Comparison of ENCODE assay signal across 19 cellular contexts in the genomic region with DNA sequence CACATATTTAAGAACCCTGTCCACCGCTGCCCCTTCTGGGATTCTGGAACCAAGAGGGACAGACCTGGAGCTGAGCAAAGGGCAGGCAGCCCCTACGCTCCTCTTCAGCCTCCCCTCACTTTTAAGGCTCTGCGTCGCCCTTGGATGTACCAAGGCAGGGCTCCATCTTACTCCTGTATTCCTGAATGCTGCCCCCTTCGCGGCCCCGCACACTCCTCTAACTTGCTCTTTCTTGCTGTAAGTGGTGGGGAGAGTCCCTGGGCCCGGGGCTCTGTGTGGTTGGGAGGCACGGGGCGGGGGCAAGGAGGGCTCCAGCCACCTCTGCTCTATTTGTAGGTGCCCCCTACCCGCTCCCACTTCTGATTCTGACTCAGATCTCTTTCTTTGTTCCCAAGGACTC. TPM values are rescaled to one million over a fixed set of nuclear protein-coding genes. Genes with fewer than 3 reads are reported as not detected.
DNase-seq lines count a peak whose midpoint lies in the region; ATAC-seq, FAIRE-seq and TF ChIP-seq lines count a peak whose summit lies in the region.
"Had no signal": no experiment of that assay in that cellular context is flagged by ENCODE, and none has a peak within 500 bp of the region (broad histone marks: within the 10 kb centered on the region; RNA-seq: fewer than 3 reads in every experiment).

No MANE protein-coding gene starts in this region.

- H3K27me3 ChIP-seq in mammary epithelial cell (ENCODE audit: insufficient read depth, low read length): no peaks in the 10 kb centered on the region
- no peaks in the 10 kb centered on the region for H3K27me3 ChIP-seq in lower lobe of right lung (ENCODE audit: low read depth)
- H3K27me3 ChIP-seq in spleen (replicated peaks in 1 of 7): peaks cover 0 to 20% (median 5%) of the 10 kb centered on the region in 7 donors
- H3K27me3 ChIP-seq: adrenal gland, Peyer's patch had no signal

- H3K4me1 ChIP-seq in mammary epithelial cell (ENCODE audit: insufficient read depth, low read length) (peaks cover 32% of the 10 kb centered on the region), lower lobe of right lung (peaks cover 29% of the 10 kb centered on the region), spleen (peaks cover 0 to 17% (median 11%) of the 10 kb centered on the region in 6 donors)

- BruUV-seq in mammary epithelial cell (replicated peaks; lab: Mats Ljungman, UMichigan): no TSS peak

- peak overlapping the region; percentile 97 for H3K9ac ChIP-seq in mammary epithelial cell (ENCODE audit: insufficient read depth, low read length)

- peaks cover 3% of the 10 kb centered on the region for H4K20me1 ChIP-seq in mammary epithelial cell (ENCODE audit: insufficient read depth, low read length)

- H2AFZ ChIP-seq in mammary epithelial cell (ENCODE audit: low read depth, low read length): no peak overlapping the region

- 0% methylated on average over 4 of the region's 11 CpGs for WGBS in mammary epithelial cell (ENCODE audit: low coverage, missing lambda C conversion rate)
- 78 to 94% (median 86%) methylated on average over 11 of the region's 11 CpGs for WGBS in spleen, 5 donors

- H3K27ac ChIP-seq in mammary epithelial cell (ENCODE audit: insufficient read depth, low read depth, low read length) (peak overlapping the region; percentile 96), lower lobe of right lung (peak overlapping the region; percentile 1), spleen (peak overlapping the region in 1 of 8 donors; percentile 58)
- H3K27ac ChIP-seq: adrenal gland, HL-60, thoracic aorta had no signal

- no peak for DNase-seq in HTR-8/SVneo (ENCODE audit: insufficient read length, low spot score)
- DNase-seq in mammary epithelial cell: no peak
- DNase-seq in lower lobe of right lung: no peak
- DNase-seq in spleen: peak; percentile 45
- DNase-seq in AG08395 (ENCODE audit: low spot score): no peak
- DNase-seq in RKO (ENCODE audit: low spot score): no peak
- DNase-seq: activated CD4-positive, alpha-beta T cell treated with anti-CD3 and anti-CD28 coated beads for 48 hours; activated T-cell treated with anti-CD3 and anti-CD28 coated beads, Interleukin-2, amount 50 U/mL, for 24 hours; CD4-positive, alpha-beta memory T cell; NCI-H187 treated with DMSO at 0.1 percent for 48 hours; T-helper 2 cell had no signal

- ATAC-seq in lower lobe of right lung (no peak), GM18858 (IDR thresholded peaks at IDR 0.05; ENCODE audit: unreplicated experiment) (no peak), HG03432 (IDR thresholded peaks at IDR 0.05; ENCODE audit: unreplicated experiment) (no peak)
- ATAC-seq: GM12878 had no signal

- H3K79me2 ChIP-seq in mammary epithelial cell (ENCODE audit: insufficient read depth, low read length): peaks cover 72% of the 10 kb centered on the region

- peaks cover 24% of the 10 kb centered on the region for H3K36me3 ChIP-seq in mammary epithelial cell (ENCODE audit: insufficient read depth, low read length)
- no peaks in the 10 kb centered on the region for H3K36me3 ChIP-seq in lower lobe of right lung
- H3K36me3 ChIP-seq in spleen: no peaks in the 10 kb centered on the region
- H3K36me3 ChIP-seq: adrenal gland, Peyer's patch, thoracic aorta had no signal

- TF ChIP-seq POLR2A in spleen (IDR thresholded peaks at IDR 0.05): no peak

- H3K4me2 ChIP-seq in mammary epithelial cell (ENCODE audit: insufficient read depth, low read depth, low read length): peak overlapping the region; percentile 68

- peak; percentile 28 for FAIRE-seq in HTR-8/SVneo (lab: Jason Lieb, UNC)
- FAIRE-seq: GM12878 had no signal

- TF ChIP-seq CTCF in mammary epithelial cell (conservative IDR thresholded peaks at IDR 0.05 in 1 of 2, IDR thresholded peaks at IDR 0.05 in 1 of 2; ENCODE audit: extremely low read depth in 1 of 2, insufficient read depth in 1 of 2, low read depth in 1 of 2, low read length in 2 of 2): no peak
- TF ChIP-seq CTCF in lower lobe of right lung (IDR thresholded peaks at IDR 0.05): no peak
- TF ChIP-seq CTCF in spleen (IDR thresholded peaks at IDR 0.05 in 8 of 11, conservative IDR thresholded peaks at IDR 0.05 in 3 of 11): no peak

- intact Hi-C loops in mammary epithelial cell (cut with micrococcal nuclease): loop anchor here (2.0 kb wide), 1 partner anchor 29 kb away; no protein-coding TSS in a partner anchor
- intact Hi-C loops in lower lobe of right lung (cut with DNase I): no loop called here
- intact Hi-C loops in spleen (cut with DNase I; ENCODE audit: low total_unique reads): no loop called here

- peak overlapping the region; percentile 69 to 98 (median 77) for H3K4me3 ChIP-seq in mammary epithelial cell (replicated peaks in 1 of 3; ENCODE audit: insufficient read depth in 1 of 3, low read depth in 2 of 3, low read length in 3 of 3)
- H3K4me3 ChIP-seq in lower lobe of right lung: no peak overlapping the region
- no peak overlapping the region for H3K4me3 ChIP-seq in spleen
- H3K4me3 ChIP-seq: adrenal gland, GM12878, lung had no signal

- H3K9me3 ChIP-seq in mammary epithelial cell (replicated peaks; ENCODE audit: insufficient read depth, low read length): no peaks in the 10 kb centered on the region
- H3K9me3 ChIP-seq in lower lobe of right lung: no peaks in the 10 kb centered on the region
- no peaks in the 10 kb centered on the region for H3K9me3 ChIP-seq in spleen
- H3K9me3 ChIP-seq: adrenal gland, Peyer's patch, thoracic aorta had no signal

- in situ Hi-C loops in mammary epithelial cell (cut with MboI; ENCODE audit: low sequenced_read_pairs in 2 of 2): no loop called here

- dilution Hi-C loops in mammary epithelial cell (cut with HindIII; ENCODE audit: low sequenced_read_pairs): no loop called here

- CTCF ChIA-PET in mammary epithelial cell (lab: Charles Lee; ENCODE audit: low non-redundant PET): interaction anchor here (0.7 kb wide), 1 partner anchor 48 kb away, joined by 6 read pairs; no protein-coding TSS in a partner anchor

RNA-seq across cellular contexts. Expression of a gene that starts 1.2 kb away (rescaled TPM):
- 100 to 1,000 TPM; 170 to 608 TPM for total RNA-seq in mammary epithelial cell
- polyA plus RNA-seq in mammary epithelial cell: 120 TPM
- polyA minus RNA-seq in mammary epithelial cell: 1,186 TPM
- total RNA-seq in lower lobe of right lung: 0.68 TPM
- total RNA-seq in spleen: 1 to 10 TPM in 1 of 7 donors, under 1 TPM in 5, not detected in 1; 0.14 to 1.3 (median 0.41) TPM
- under 1 TPM; 0.15 to 0.45 (median 0.21) TPM for polyA plus RNA-seq in spleen

RNA-seq across cellular contexts. Expression of a gene that starts 56.9 kb away (rescaled TPM):
- 10 to 100 TPM; 13.0 to 34.5 TPM for total RNA-seq in mammary epithelial cell
- 28.5 TPM for polyA plus RNA-seq in mammary epithelial cell
- 62.7 TPM for polyA minus RNA-seq in mammary epithelial cell
- total RNA-seq in lower lobe of right lung: 371 TPM
- 100 to 1,000 TPM; 287 to 537 (median 336) TPM for total RNA-seq in spleen
- 100 to 1,000 TPM in 2 of 3 donors, 10 to 100 TPM in 1; 49.3 to 131 (median 107) TPM for polyA plus RNA-seq in spleen

Comparison
In these comparisons a context has a peak if more than half of its experiments do, and no peak if none do; other contexts are left out.
1. H3K4me3 ChIP-seq: peak in mammary epithelial cell (3 of 3); none in lower lobe of right lung (single experiment) and spleen (0 of 8).
2. RNA of a gene that starts 1.2 kb away (total RNA-seq): 170 to 608 TPM in mammary epithelial cell; 0.68 TPM in lower lobe of right lung (single experiment) and 0.14 to 1.3 TPM in spleen; every median in the first group is over 10 times any median in the second.
3. RNA of a gene that starts 56.9 kb away (total RNA-seq): 371 TPM in lower lobe of right lung (single experiment) and 287 to 537 TPM in spleen; 13.0 to 34.5 TPM in mammary epithelial cell; every median in the first group is over 4 times any median in the second.